In genomic region chr13:25207291-25207690, GRCh38 we compare ENCODE assay signal across 33 cellular contexts. TPM values are rescaled to one million over a fixed set of nuclear protein-coding genes. Genes with fewer than 3 reads are reported as not detected.
"Had no signal": no experiment of that assay in that cellular context is flagged by ENCODE, and none has a peak within 500 bp of the region (broad histone marks: within the 10 kb centered on the region; RNA-seq: fewer than 3 reads in every experiment).

No MANE protein-coding gene starts in this region.

- FAIRE-seq: bronchial epithelial cell had no signal

- H3K27me3 Mint-ChIP-seq: activated naive CD4-positive, alpha-beta T cell treated with anti-CD3 and anti-CD28 coated beads, Interleukin-2, amount 50 U/mL, for 24 hours had no signal

- H3K9me3 ChIP-seq: ascending aorta, body of pancreas, Peyer's patch, SJSA1 had no signal

- H3K4me1 Mint-ChIP-seq: activated naive CD4-positive, alpha-beta T cell treated with anti-CD3 and anti-CD28 coated beads, Interleukin-2, amount 50 U/mL, for 24 hours had no signal

- DNase-seq: activated CD4-positive, alpha-beta T cell treated with anti-CD3 and anti-CD28 coated beads for 48 hours; activated CD4-positive, alpha-beta T cell treated with anti-CD3 and anti-CD28 coated beads, Interleukin-2, amount 50 U/mL, for 4 hours; activated CD4-positive, CD25-positive, alpha-beta regulatory T cell treated with anti-CD3 and anti-CD28 coated beads, Interleukin-2, amount 50 U/mL, for 72 hours; activated CD8-positive, alpha-beta memory T cell treated with anti-CD3 and anti-CD28 coated beads, Interleukin-2, amount 50 U/mL, for 48 hours; activated CD8-positive, alpha-beta T cell treated with anti-CD3 and anti-CD28 coated beads, Interleukin-2, amount 10 ng/mL, durations not matched to agents 7 days and 5 days; activated effector memory CD4-positive, alpha-beta T cell treated with Interleukin-2 at 50 U/mL for 16 hours; activated naive CD4-positive, alpha-beta T cell; activated T-cell treated with anti-CD3 and anti-CD28 coated beads, Interleukin-2, amount 50 U/mL, for 1 hour; amniotic stem cell; body of pancreas; central memory CD4-positive, alpha-beta T cell; KG1; NCI-H1092; NCI-H1417; NCI-H1930; NCI-H2171 treated with DMSO at 0.1 percent for 48 hours; NCI-H226; NCI-H69; SHP77; SW 1271 had no signal

- H3K27ac Mint-ChIP-seq: activated CD8-positive, alpha-beta T cell treated with anti-CD3 and anti-CD28 coated beads, Interleukin-2, amount 10 ng/mL, durations not matched to agents 7 days and 5 days; activated naive CD4-positive, alpha-beta T cell treated with anti-CD3 and anti-CD28 coated beads, Interleukin-2, amount 50 U/mL, for 24 hours; activated T-helper 1 cell treated with anti-CD3 and anti-CD28 coated beads, Interleukin-12 subunit alpha, Interleukin-12 subunit beta, Interleukin-2, Interleukin-4 antibody, amounts not matched to agents 30 ng/mL and 10 ng/mL and 1 ng/mL, durations not matched to agents 14 hours and 24 hours and 36 hours; T-helper 2 cell treated with Interferon-gamma antibody and Interleukin-4, amounts not matched to agents 5 μg/mL and 100 μg/mL, for 36 hours; WTC11 had no signal

- H3K4me3 ChIP-seq: ascending aorta, body of pancreas, Peyer's patch, SJSA1 had no signal

- H3K4me1 ChIP-seq: ascending aorta, body of pancreas, Peyer's patch, SJSA1 had no signal

- H3K9me3 Mint-ChIP-seq: activated naive CD4-positive, alpha-beta T cell treated with anti-CD3 and anti-CD28 coated beads, Interleukin-2, amount 50 U/mL, for 24 hours; activated T-helper 1 cell treated with anti-CD3 and anti-CD28 coated beads, Interleukin-12 subunit alpha, Interleukin-12 subunit beta, Interleukin-2, Interleukin-4 antibody, amounts not matched to agents 30 ng/mL and 10 ng/mL and 1 ng/mL, durations not matched to agents 14 hours and 24 hours and 36 hours; T-helper 2 cell treated with Interferon-gamma antibody and Interleukin-4, amounts not matched to agents 5 μg/mL and 100 μg/mL, for 36 hours had no signal

- H3K27ac ChIP-seq: ascending aorta, body of pancreas, Peyer's patch, SJSA1 had no signal

- H3K36me3 ChIP-seq: ascending aorta, Peyer's patch, SJSA1 had no signal

- ATAC-seq: activated CD8-positive, alpha-beta T cell treated with anti-CD3 and anti-CD28 coated beads, Interleukin-2, amount 10 ng/mL, durations not matched to agents 7 days and 5 days; body of pancreas; SK-N-SH treated with all-trans-retinoic acid at 6 μM for 48 hours; WTC11 had no signal

- H3K4me3 Mint-ChIP-seq: activated CD8-positive, alpha-beta T cell treated with anti-CD3 and anti-CD28 coated beads, Interleukin-2, amount 10 ng/mL, durations not matched to agents 7 days and 5 days; activated naive CD4-positive, alpha-beta T cell treated with anti-CD3 and anti-CD28 coated beads, Interleukin-2, amount 50 U/mL, for 24 hours; activated T-helper 1 cell treated with anti-CD3 and anti-CD28 coated beads, Interleukin-12 subunit alpha, Interleukin-12 subunit beta, Interleukin-2, Interleukin-4 antibody, amounts not matched to agents 30 ng/mL and 10 ng/mL and 1 ng/mL, durations not matched to agents 14 hours and 24 hours and 36 hours; T-helper 2 cell treated with Interferon-gamma antibody and Interleukin-4, amounts not matched to agents 5 μg/mL and 100 μg/mL, for 36 hours; WTC11 had no signal

- H3K27me3 ChIP-seq: ascending aorta, body of pancreas, Peyer's patch, SJSA1 had no signal

- H3K36me3 Mint-ChIP-seq: activated naive CD4-positive, alpha-beta T cell treated with anti-CD3 and anti-CD28 coated beads, Interleukin-2, amount 50 U/mL, for 24 hours; WTC11 had no signal

RNA-seq across cellular contexts. Expression of gene AMER2, which starts 35.2 kb away (rescaled TPM):
- total RNA-seq: activated CD8-positive, alpha-beta T cell treated with anti-CD3 and anti-CD28 coated beads, Interleukin-2, amount 10 ng/mL, durations not matched to agents 7 days and 5 days; activated T-helper 1 cell treated with anti-CD3 and anti-CD28 coated beads, Interleukin-12 subunit alpha, Interleukin-12 subunit beta, Interleukin-2, Interleukin-4 antibody, amounts not matched to agents 30 ng/mL and 10 ng/mL and 1 ng/mL, durations not matched to agents 14 hours and 24 hours and 36 hours; ascending aorta; body of pancreas; bronchial epithelial cell; LHCN-M2; M059J; NCI-H460; Peyer's patch; SJSA1; T-helper 1 cell treated with Interleukin-12 subunit alpha and Interleukin-12 subunit beta and Interleukin-4 antibody, amounts not matched to agents 30 ng/mL and 1 ng/mL, for 36 hours had no signal
